In genomic region chr6:33073431-33073871, GRCh38 we compare ENCODE assay signal across 8 cellular contexts. TPM values are rescaled to one million over a fixed set of nuclear protein-coding genes. Genes with fewer than 3 reads are reported as not detected.
A peak's percentile ranks its signal among the peaks of the same experiment; 100 is the strongest.
DNase-seq lines count a peak whose midpoint lies in the region; ATAC-seq and TF ChIP-seq lines count a peak whose summit lies in the region.

Gene HLA-DPA1, minus strand, starts transcription at chr6:33073649.

- ATAC-seq in GM21515 (IDR thresholded peaks at IDR 0.05; ENCODE audit: unreplicated experiment) = peak; percentile 63
- peak; percentile 64 for ATAC-seq in activated CD8-positive, alpha-beta T cell treated with anti-CD3 and anti-CD28 coated beads for 36 hours
- ATAC-seq in sciatic nerve = peak; percentile 83

- H3K9me3 Mint-ChIP-seq in IgD-negative memory B cell = peaks cover 0 to 2% (median 0%) of the 10 kb centered on the region in 3 donors
- H3K9me3 Mint-ChIP-seq in activated CD8-positive, alpha-beta T cell treated with anti-CD3 and anti-CD28 coated beads for 36 hours = no peaks in the 10 kb centered on the region

- H3K27ac Mint-ChIP-seq in IgD-negative memory B cell = peak within 1 kb of the TSS; percentile 93 to 99 (median 97)
- H3K27ac Mint-ChIP-seq in activated CD8-positive, alpha-beta T cell treated with anti-CD3 and anti-CD28 coated beads for 36 hours = peak within 1 kb of the TSS; percentile 68

- POLR2A ChIA-PET in activated CD8-positive, alpha-beta T cell treated with anti-CD3 and anti-CD28 coated beads for 36 hours (lab: Charles Lee) = interaction anchor here (1.4 to 1.6 kb wide), 2 partner anchors 55 to 101 kb away, joined by 4 to 7 read pairs; no protein-coding TSS in a partner anchor

- peak within 1 kb of the TSS; percentile 79 for H3K4me3 ChIP-seq in GM12875 (ENCODE audit: low read depth, low read length)

- H3K36me3 Mint-ChIP-seq in IgD-negative memory B cell = peaks cover 30% of the 10 kb centered on the region
- no peaks in the 10 kb centered on the region for H3K36me3 Mint-ChIP-seq in activated CD8-positive, alpha-beta T cell treated with anti-CD3 and anti-CD28 coated beads for 36 hours (ENCODE audit: low read depth)

- no peaks in the 10 kb centered on the region for H3K27me3 Mint-ChIP-seq in IgD-negative memory B cell
- H3K27me3 Mint-ChIP-seq in activated CD8-positive, alpha-beta T cell treated with anti-CD3 and anti-CD28 coated beads for 36 hours = no peaks in the 10 kb centered on the region

- intact Hi-C loops in activated CD8-positive, alpha-beta T cell treated with anti-CD3 and anti-CD28 coated beads for 36 hours (cut with micrococcal nuclease) = no loop called here
- intact Hi-C loops in sciatic nerve (cut with DNase I) = no loop called here

- TF ChIP-seq CTCF in GM12875 (IDR thresholded peaks at IDR 0.05; ENCODE audit: borderline replicate concordance, insufficient read depth, low read depth, low read length) = no peak
- no peak for TF ChIP-seq CTCF in activated CD8-positive, alpha-beta T cell treated with anti-CD3 and anti-CD28 coated beads for 36 hours (IDR thresholded peaks at IDR 0.05)

- peaks cover 25 to 40% (median 26%) of the 10 kb centered on the region in 3 donors for H3K4me1 Mint-ChIP-seq in IgD-negative memory B cell
- H3K4me1 Mint-ChIP-seq in activated CD8-positive, alpha-beta T cell treated with anti-CD3 and anti-CD28 coated beads for 36 hours (ENCODE audit: low read depth) = peaks cover 42% of the 10 kb centered on the region

- H3K4me3 Mint-ChIP-seq in IgD-negative memory B cell = peak within 1 kb of the TSS; percentile 82 to 98 (median 91)
- H3K4me3 Mint-ChIP-seq in activated CD8-positive, alpha-beta T cell treated with anti-CD3 and anti-CD28 coated beads for 36 hours = peak within 1 kb of the TSS; percentile 72

- CTCF ChIA-PET in activated CD8-positive, alpha-beta T cell treated with anti-CD3 and anti-CD28 coated beads for 36 hours (lab: Charles Lee) = interaction anchor here (0.7 to 2.8 kb wide), 9 partner anchors 19 to 140 kb away, joined by 3 to 14 read pairs (median 3); no protein-coding TSS in a partner anchor

- peak; percentile 58 for DNase-seq in activated CD8-positive, alpha-beta T cell treated with anti-CD3 and anti-CD28 coated beads for 36 hours
- DNase-seq in glomerular visceral epithelial cell (ENCODE audit: extremely low spot score) (peak; percentile 18), sciatic nerve (ENCODE audit: low spot score) (no peak), NCI-H128 (lab: John Stamatoyannopoulos, UW; ENCODE audit: unreplicated experiment) (no peak), NCI-H146 (lab: John Stamatoyannopoulos, UW) (no peak)

RNA-seq across cellular contexts. Expression of gene HLA-DPA1, which starts in this region (rescaled TPM):
- polyA plus RNA-seq in IgD-negative memory B cell = 2,568 TPM
- 10 to 100 TPM; 27.6 to 27.9 TPM for total RNA-seq in activated CD8-positive, alpha-beta T cell treated with anti-CD3 and anti-CD28 coated beads for 36 hours
- total RNA-seq in sciatic nerve = 141 TPM

Comparison
In these comparisons a context has a peak if more than half of its experiments do, and no peak if none do; other contexts are left out.
1. DNase-seq: peak in activated CD8-positive, alpha-beta T cell treated with anti-CD3 and anti-CD28 coated beads for 36 hours (single experiment) and glomerular visceral epithelial cell (single experiment); none in sciatic nerve (single experiment), NCI-H128 (single experiment) and NCI-H146 (single experiment).
2. Peak in every context shown above with its lines, with median percentiles within 50 percentile points of each other: ATAC-seq.